In the genomic region with DNA sequence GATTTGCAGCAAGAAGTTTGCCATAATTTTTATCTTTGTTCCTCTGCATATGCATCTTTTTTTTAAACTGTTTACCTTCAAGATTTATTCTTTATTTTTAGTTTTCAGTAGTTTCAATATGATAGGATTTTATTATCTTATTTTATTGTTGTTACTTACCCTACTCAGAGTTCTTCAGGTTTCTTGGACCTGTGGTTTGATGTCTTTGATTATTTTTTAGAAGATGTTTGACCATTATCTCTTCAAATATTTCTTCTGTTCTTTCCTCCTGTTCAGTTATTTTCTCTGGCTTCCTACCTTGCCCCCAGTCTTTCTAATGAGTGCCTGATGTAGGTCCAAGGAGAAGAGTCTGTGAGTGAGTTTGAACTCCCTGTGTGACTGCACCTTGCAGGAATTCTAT, we compare ENCODE assay signal across 8 cellular contexts.
"Had no signal": no experiment of that assay in that cellular context is flagged by ENCODE, and none has a peak within 500 bp of the region (broad histone marks: within the 10 kb centered on the region; RNA-seq: fewer than 3 reads in every experiment).

No MANE protein-coding gene starts in this region.

- H3K4me3 ChIP-seq: GM23248, GM23338, HAP-1 had no signal

- DNase-seq: GM23248, GOT3, H7, H9, HCEC 1CT, HFFc6 had no signal

- H3K36me3 ChIP-seq: HAP-1 had no signal

- H3K27ac ChIP-seq: GM23248 had no signal

- H3K4me1 ChIP-seq: HAP-1 had no signal

- H3K9me3 ChIP-seq: HAP-1 had no signal
